ENCODE assay signal across 30 cellular contexts in the genomic region with DNA sequence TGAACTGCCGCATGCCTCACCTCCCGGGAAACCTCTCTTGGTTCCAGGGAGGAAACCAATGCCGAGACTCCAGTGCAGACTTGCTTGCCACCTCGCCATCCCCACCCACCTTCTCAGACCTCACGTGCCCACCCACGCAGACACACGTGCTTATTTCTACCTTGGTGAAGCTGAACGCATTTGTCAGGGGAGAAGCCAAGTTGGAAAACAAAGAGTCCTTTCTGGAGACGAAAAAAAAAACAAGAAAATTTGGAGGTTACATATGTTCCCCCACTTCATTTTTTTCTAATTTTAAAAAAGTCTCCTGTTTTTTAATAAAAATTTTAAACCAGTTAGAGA.
"Had no signal": no experiment of that assay in that cellular context is flagged by ENCODE, and none has a peak within 500 bp of the region (broad histone marks: within the 10 kb centered on the region; RNA-seq: fewer than 3 reads in every experiment).

No MANE protein-coding gene starts in this region.

- DNase-seq: activated CD4-positive, alpha-beta memory T cell treated with anti-CD3 and anti-CD28 coated beads, Interleukin-2, amount 10 ng/mL, durations not matched to agents 7 days and 5 days; activated CD4-positive, alpha-beta T cell treated with anti-CD3 and anti-CD28 coated beads for 1 hour; activated CD4-positive, alpha-beta T cell treated with anti-CD3 and anti-CD28 coated beads for 4 hours; activated CD4-positive, alpha-beta T cell treated with anti-CD3 and anti-CD28 coated beads, Interleukin-2, amount 10 ng/mL, durations not matched to agents 7 days and 5 days; activated CD4-positive, alpha-beta T cell treated with anti-CD3 and anti-CD28 coated beads, Interleukin-2, amount 50 U/mL, for 4 hours; activated CD4-positive, CD25-positive, alpha-beta regulatory T cell; activated CD8-positive, alpha-beta memory T cell treated with anti-CD3 and anti-CD28 coated beads, Interleukin-2, amount 50 U/mL, for 48 hours; activated gamma-delta T cell; activated naive CD4-positive, alpha-beta T cell; activated naive CD4-positive, alpha-beta T cell treated with anti-CD3 and anti-CD28 coated beads, Interleukin-2, amount 10 ng/mL, durations not matched to agents 7 days and 5 days; activated naive CD8-positive, alpha-beta T cell treated with anti-CD3 and anti-CD28 coated beads, Interleukin-2, amount 10 ng/mL, durations not matched to agents 7 days and 5 days; activated T-cell treated with anti-CD3 and anti-CD28 coated beads for 4 hours; activated T-cell treated with anti-CD3 and anti-CD28 coated beads, Interleukin-2, amount 50 U/mL, for 24 hours; activated T-cell treated with anti-CD3 and anti-CD28 coated beads, Interleukin-2, amount 50 U/mL, for 72 hours; brain microvascular endothelial cell; dorsolateral prefrontal cortex; effector memory CD4-positive, alpha-beta T cell; erythroblast; foreskin keratinocyte; gastrocnemius medialis; glutamatergic neuron; T-helper 1 cell; T-helper 17 cell; T1000 had no signal

- H3K36me3 Mint-ChIP-seq: activated naive CD4-positive, alpha-beta T cell treated with anti-CD3 and anti-CD28 coated beads, Interleukin-2, amount 10 ng/mL, durations not matched to agents 7 days and 5 days; activated naive CD8-positive, alpha-beta T cell treated with anti-CD3 and anti-CD28 coated beads, Interleukin-2, amount 10 ng/mL, durations not matched to agents 7 days and 5 days had no signal

- H3K9me3 ChIP-seq: esophagus muscularis mucosa, gastrocnemius medialis had no signal

- H3K27me3 ChIP-seq: brain microvascular endothelial cell, esophagus muscularis mucosa, foreskin keratinocyte, gastrocnemius medialis had no signal

- ATAC-seq: activated naive CD4-positive, alpha-beta T cell treated with anti-CD3 and anti-CD28 coated beads, Interleukin-2, amount 50 U/mL, for 72 hours; activated T-cell treated with anti-CD3 and anti-CD28 coated beads, Interleukin-2, amount 50 U/mL, for 72 hours; foreskin keratinocyte; gastrocnemius medialis; T-helper 17 cell had no signal

- H3K27ac Mint-ChIP-seq: activated CD4-positive, alpha-beta memory T cell treated with anti-CD3 and anti-CD28 coated beads, Interleukin-2, amount 10 ng/mL, durations not matched to agents 7 days and 5 days; activated CD4-positive, alpha-beta T cell treated with anti-CD3 and anti-CD28 coated beads, Interleukin-2, amount 10 ng/mL, durations not matched to agents 7 days and 5 days; activated naive CD4-positive, alpha-beta T cell treated with anti-CD3 and anti-CD28 coated beads, Interleukin-2, amount 10 ng/mL, durations not matched to agents 7 days and 5 days; activated naive CD4-positive, alpha-beta T cell treated with anti-CD3 and anti-CD28 coated beads, Interleukin-2, amount 50 U/mL, for 72 hours; activated naive CD8-positive, alpha-beta T cell treated with anti-CD3 and anti-CD28 coated beads, Interleukin-2, amount 10 ng/mL, durations not matched to agents 7 days and 5 days; activated T-cell treated with anti-CD3 and anti-CD28 coated beads, Interleukin-2, amount 50 U/mL, for 24 hours; activated T-cell treated with anti-CD3 and anti-CD28 coated beads, Interleukin-2, amount 50 U/mL, for 72 hours; dendritic cell treated with granulocyte-macrophage colony-stimulating factor and Interleukin-4, amounts not matched to agents 40 ng/mL and 50 ng/mL, for 4 days; T-helper 17 cell; T-helper 2 cell treated with Interferon-gamma antibody and Interleukin-4, amounts not matched to agents 5 μg/mL and 100 μg/mL, for 36 hours had no signal

- H3K4me1 ChIP-seq: esophagus muscularis mucosa, foreskin keratinocyte, gastrocnemius medialis had no signal

- H3K27me3 Mint-ChIP-seq: activated CD4-positive, alpha-beta memory T cell treated with anti-CD3 and anti-CD28 coated beads, Interleukin-2, amount 10 ng/mL, durations not matched to agents 7 days and 5 days; activated CD4-positive, alpha-beta T cell treated with anti-CD3 and anti-CD28 coated beads, Interleukin-2, amount 10 ng/mL, durations not matched to agents 7 days and 5 days; activated naive CD4-positive, alpha-beta T cell treated with anti-CD3 and anti-CD28 coated beads, Interleukin-2, amount 10 ng/mL, durations not matched to agents 7 days and 5 days; activated naive CD8-positive, alpha-beta T cell treated with anti-CD3 and anti-CD28 coated beads, Interleukin-2, amount 10 ng/mL, durations not matched to agents 7 days and 5 days; central memory CD8-positive, alpha-beta T cell had no signal

- H3K4me3 Mint-ChIP-seq: activated CD4-positive, alpha-beta memory T cell treated with anti-CD3 and anti-CD28 coated beads, Interleukin-2, amount 10 ng/mL, durations not matched to agents 7 days and 5 days; activated CD4-positive, alpha-beta T cell treated with anti-CD3 and anti-CD28 coated beads, Interleukin-2, amount 10 ng/mL, durations not matched to agents 7 days and 5 days; activated naive CD4-positive, alpha-beta T cell treated with anti-CD3 and anti-CD28 coated beads, Interleukin-2, amount 10 ng/mL, durations not matched to agents 7 days and 5 days; activated naive CD8-positive, alpha-beta T cell treated with anti-CD3 and anti-CD28 coated beads, Interleukin-2, amount 10 ng/mL, durations not matched to agents 7 days and 5 days; activated T-cell treated with anti-CD3 and anti-CD28 coated beads, Interleukin-2, amount 50 U/mL, for 24 hours; activated T-cell treated with anti-CD3 and anti-CD28 coated beads, Interleukin-2, amount 50 U/mL, for 72 hours; central memory CD8-positive, alpha-beta T cell; dendritic cell treated with granulocyte-macrophage colony-stimulating factor and Interleukin-4, amounts not matched to agents 40 ng/mL and 50 ng/mL, for 4 days; T-helper 17 cell; T-helper 2 cell treated with Interferon-gamma antibody and Interleukin-4, amounts not matched to agents 5 μg/mL and 100 μg/mL, for 36 hours had no signal

- H3K9me3 Mint-ChIP-seq: activated CD4-positive, alpha-beta memory T cell treated with anti-CD3 and anti-CD28 coated beads, Interleukin-2, amount 10 ng/mL, durations not matched to agents 7 days and 5 days; activated CD4-positive, alpha-beta T cell treated with anti-CD3 and anti-CD28 coated beads, Interleukin-2, amount 10 ng/mL, durations not matched to agents 7 days and 5 days; activated naive CD4-positive, alpha-beta T cell treated with anti-CD3 and anti-CD28 coated beads, Interleukin-2, amount 10 ng/mL, durations not matched to agents 7 days and 5 days; activated naive CD4-positive, alpha-beta T cell treated with anti-CD3 and anti-CD28 coated beads, Interleukin-2, amount 50 U/mL, for 72 hours; activated naive CD8-positive, alpha-beta T cell treated with anti-CD3 and anti-CD28 coated beads, Interleukin-2, amount 10 ng/mL, durations not matched to agents 7 days and 5 days; activated T-cell treated with anti-CD3 and anti-CD28 coated beads, Interleukin-2, amount 50 U/mL, for 24 hours; activated T-cell treated with anti-CD3 and anti-CD28 coated beads, Interleukin-2, amount 50 U/mL, for 72 hours; dendritic cell treated with granulocyte-macrophage colony-stimulating factor and Interleukin-4, amounts not matched to agents 40 ng/mL and 50 ng/mL, for 4 days; T-helper 2 cell treated with Interferon-gamma antibody and Interleukin-4, amounts not matched to agents 5 μg/mL and 100 μg/mL, for 36 hours had no signal

- H3K36me3 ChIP-seq: brain microvascular endothelial cell, esophagus muscularis mucosa, gastrocnemius medialis had no signal

- H3K4me3 ChIP-seq: coronary artery, dorsolateral prefrontal cortex, esophagus muscularis mucosa, gastrocnemius medialis had no signal

- H3K4me1 Mint-ChIP-seq: activated CD4-positive, alpha-beta memory T cell treated with anti-CD3 and anti-CD28 coated beads, Interleukin-2, amount 10 ng/mL, durations not matched to agents 7 days and 5 days; activated CD4-positive, alpha-beta T cell treated with anti-CD3 and anti-CD28 coated beads, Interleukin-2, amount 10 ng/mL, durations not matched to agents 7 days and 5 days; activated naive CD4-positive, alpha-beta T cell treated with anti-CD3 and anti-CD28 coated beads, Interleukin-2, amount 10 ng/mL, durations not matched to agents 7 days and 5 days; activated naive CD8-positive, alpha-beta T cell treated with anti-CD3 and anti-CD28 coated beads, Interleukin-2, amount 10 ng/mL, durations not matched to agents 7 days and 5 days; central memory CD8-positive, alpha-beta T cell; T-helper 17 cell had no signal

- H3K27ac ChIP-seq: brain microvascular endothelial cell, coronary artery, dorsolateral prefrontal cortex, esophagus muscularis mucosa, foreskin keratinocyte, gastrocnemius medialis had no signal
